Comparison of ENCODE assay signal across 1 cellular context in the genomic region with DNA sequence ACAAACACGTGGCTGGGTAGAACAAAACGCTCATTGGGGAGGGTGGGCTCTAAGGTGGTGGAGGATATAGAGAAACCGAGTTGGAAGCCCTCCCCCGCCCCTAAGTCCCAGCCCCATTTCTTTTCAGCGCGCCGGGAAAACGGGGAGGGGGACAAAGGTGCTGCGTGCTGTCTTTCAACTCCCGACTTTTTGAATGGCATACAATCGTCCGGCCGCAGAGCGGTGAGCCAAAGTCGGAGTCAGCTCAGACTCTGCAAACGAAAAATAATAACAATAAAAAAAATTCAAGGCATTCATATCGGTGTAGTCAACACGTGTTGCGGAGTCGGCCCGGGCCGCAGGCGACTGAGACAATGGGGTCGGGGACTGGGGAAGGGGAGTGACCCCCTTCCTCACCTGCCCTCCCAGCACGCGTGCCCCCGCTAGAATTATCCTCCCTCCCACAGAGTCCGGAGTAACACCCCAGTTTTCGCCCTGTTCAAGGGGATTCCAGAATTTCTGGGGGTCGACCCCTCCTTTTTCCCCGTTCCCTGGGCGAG.
A peak's percentile ranks its signal among the peaks of the same experiment; 100 is the strongest.
TF ChIP-seq lines count a peak whose summit lies in the region.

No MANE protein-coding gene starts in this region.

TF ChIP-seq in endothelial cell of umbilical vein, 7 proteins besides CTCF, POLR2A, EP300 and RAD21:
- peak; percentile 0 for TF ChIP-seq POLR2AphosphoS5 (IDR thresholded peaks at IDR 0.05; ENCODE audit: insufficient read depth, low read depth, low read length)
- TF ChIP-seq, protein P1, sequence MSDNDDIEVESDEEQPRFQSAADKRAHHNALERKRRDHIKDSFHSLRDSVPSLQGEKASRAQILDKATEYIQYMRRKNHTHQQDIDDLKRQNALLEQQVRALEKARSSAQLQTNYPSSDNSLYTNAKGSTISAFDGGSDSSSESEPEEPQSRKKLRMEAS (IDR thresholded peaks at IDR 0.05; ENCODE audit: insufficient read depth, insufficient read length), result no peak
